7 cellular contexts compared by ENCODE assay signal in the genomic region with DNA sequence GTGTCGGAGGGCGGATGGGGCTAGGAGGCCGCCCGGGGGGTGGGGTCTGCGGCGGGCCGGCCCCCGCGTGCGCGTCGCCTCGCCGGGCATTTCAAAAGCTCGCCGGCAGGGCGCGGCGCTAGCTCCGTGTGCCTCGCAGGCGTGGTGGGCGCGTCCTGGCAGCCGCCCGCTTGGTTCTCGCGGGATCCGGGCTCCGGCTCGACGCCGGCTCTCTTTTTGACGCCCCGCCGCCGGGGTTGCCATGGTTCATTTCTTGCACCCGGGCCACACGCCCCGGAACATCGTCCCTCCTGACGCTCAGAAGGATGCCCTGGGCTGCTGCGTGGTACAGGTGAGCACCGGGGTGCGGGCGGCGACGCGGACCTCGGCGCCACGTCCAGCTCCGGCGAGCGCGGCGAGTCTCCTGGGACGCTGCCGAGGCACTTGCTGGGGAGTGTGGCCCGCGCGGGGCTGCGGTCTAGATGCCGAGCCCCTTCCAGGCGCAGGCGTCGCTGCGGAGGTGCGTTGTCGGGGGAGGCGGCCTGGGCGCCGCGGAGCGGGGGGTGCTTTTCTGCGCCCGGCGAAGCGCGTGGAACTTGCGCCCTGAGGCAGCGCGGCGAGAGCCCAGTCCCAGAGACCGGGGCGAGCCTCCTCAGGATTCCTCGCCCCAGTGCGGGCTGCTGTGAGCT. TPM values are rescaled to one million over a fixed set of nuclear protein-coding genes. Genes with fewer than 3 reads are reported as not detected.
A peak's percentile ranks its signal among the peaks of the same experiment; 100 is the strongest.
DNase-seq lines count a peak whose midpoint lies in the region; ATAC-seq, FAIRE-seq and TF ChIP-seq lines count a peak whose summit lies in the region.

Gene ZYG11A (plus strand): TSS at position 118 of the 668 bp plus-strand sequence. CDS start 124 bp downstream, at position 242.

- H2BK120ac ChIP-seq in H1 (replicated peaks; ENCODE audit: low read depth, low read length): no peak within 1 kb of the TSS

- H3K9me3 Mint-ChIP-seq in activated CD4-positive, alpha-beta memory T cell treated with anti-CD3 and anti-CD28 coated beads, Interleukin-2, amount 10 ng/mL, durations not matched to agents 7 days and 5 days: no peaks in the 10 kb centered on the region
- H3K9me3 Mint-ChIP-seq in naive B cell: peaks cover 0 to 2% (median 0%) of the 10 kb centered on the region in 7 donors

- TF ChIP-seq EP300 in H1 (IDR thresholded peaks at IDR 0.05; ENCODE audit: borderline replicate concordance in 1 of 2, low read depth in 2 of 2, low read length in 2 of 2): no peak; a peak in 1 of 3 replicates

- no peaks in the 10 kb centered on the region for H3K36me3 Mint-ChIP-seq in activated CD4-positive, alpha-beta memory T cell treated with anti-CD3 and anti-CD28 coated beads, Interleukin-2, amount 10 ng/mL, durations not matched to agents 7 days and 5 days (ENCODE audit: low read depth)
- no peaks in the 10 kb centered on the region for H3K36me3 Mint-ChIP-seq in naive B cell

- H3K4me2 ChIP-seq in H1 (ENCODE audit: insufficient read depth in 1 of 2, low read depth in 2 of 2, low read length in 2 of 2): peak within 1 kb of the TSS; percentile 83 to 91

- H2BK12ac ChIP-seq in H1 (ENCODE audit: low read depth, low read length): peak within 1 kb of the TSS; percentile 94

- peaks cover 0 to 2% (median under 1%) of the 10 kb centered on the region in 4 experiments; a peak in 4 of 7 replicates for H3K4me1 ChIP-seq in H1 (replicated peaks in 1 of 4; ENCODE audit: control insufficient read depth in 3 of 4, insufficient read depth in 4 of 4, low read length in 3 of 4)

- peak within 1 kb of the TSS; percentile 89 for H4K91ac ChIP-seq in H1 (replicated peaks; ENCODE audit: insufficient read length, low read length)

- H3K79me1 ChIP-seq in H1 (ENCODE audit: low read depth, low read length): no peaks in the 10 kb centered on the region

- H3K9ac ChIP-seq in H1 (replicated peaks in 1 of 4; ENCODE audit: extremely low read depth in 1 of 4, low read depth in 3 of 4, low read length in 3 of 4): peak within 1 kb of the TSS in 3 of 4 experiments; percentile 38 to 54 (median 40); a peak in 5 of 7 replicates

- H2BK15ac ChIP-seq in H1 (ENCODE audit: low read length): peak within 1 kb of the TSS; percentile 61; the same call in 1 of the 2 replicates

- H3K27me3 Mint-ChIP-seq in activated CD4-positive, alpha-beta memory T cell treated with anti-CD3 and anti-CD28 coated beads, Interleukin-2, amount 10 ng/mL, durations not matched to agents 7 days and 5 days: peaks cover 23% of the 10 kb centered on the region
- peaks cover 29 to 42% (median 29%) of the 10 kb centered on the region in 3 donors for H3K27me3 Mint-ChIP-seq in naive B cell

- H3K27me3 ChIP-seq in H1 (replicated peaks in 1 of 4; ENCODE audit: control insufficient read depth in 3 of 4, extremely low read depth in 1 of 4, insufficient read depth in 3 of 4, low read length in 3 of 4): peaks cover 11 to 26% (median 20%) of the 10 kb centered on the region in 4 experiments

- no peaks in the 10 kb centered on the region for H3K79me2 ChIP-seq in H1 (ENCODE audit: control insufficient read depth in 1 of 2, insufficient read depth in 2 of 2, low read length in 2 of 2)

- no peaks in the 10 kb centered on the region for H3K9me3 ChIP-seq in H1 (ENCODE audit: insufficient read depth in 2 of 2, low read depth in 1 of 2, low read length in 1 of 2)

- H3K4me3 ChIP-seq in H1 (ENCODE audit: extremely low read depth in 1 of 4, insufficient read depth in 2 of 4, low read depth in 3 of 4, low read length in 4 of 4): peak within 1 kb of the TSS; percentile 62 to 74 (median 68)

- no peak for FAIRE-seq in H1 (lab: Jason Lieb, UNC)

- H4K8ac ChIP-seq in H1 (ENCODE audit: extremely low read depth, insufficient read depth, low read length): peak within 1 kb of the TSS; percentile 80

- H3K4me3 Mint-ChIP-seq in activated CD4-positive, alpha-beta memory T cell treated with anti-CD3 and anti-CD28 coated beads, Interleukin-2, amount 10 ng/mL, durations not matched to agents 7 days and 5 days: peak within 1 kb of the TSS; percentile 63
- H3K4me3 Mint-ChIP-seq in naive B cell: peak within 1 kb of the TSS; percentile 48 to 91 (median 80)

- H3K27ac ChIP-seq in H1 (ENCODE audit: low read depth, low read length): no peak within 1 kb of the TSS

- H3K23ac ChIP-seq in H1 (ENCODE audit: insufficient read length): no peak within 1 kb of the TSS

- WGBS in H1 (ENCODE audit: extremely low coverage in 1 of 2, insufficient coverage in 1 of 2, insufficient read length in 1 of 2, insufficient replicate concordance in 2 of 2, low coverage in 1 of 2, low lambda C conversion rate in 2 of 2, missing lambda C conversion rate in 1 of 2), 2 experiments: 3% methylated on average over 62 of the region's 88 CpGs; no CpG with 5 or more reads in 1 of the 2 experiments

- H2AFZ ChIP-seq in H1 (ENCODE audit: low read length): peak within 1 kb of the TSS; percentile 25; the same call in 1 of the 2 replicates

- peaks cover 11% of the 10 kb centered on the region for H3K4me1 Mint-ChIP-seq in activated CD4-positive, alpha-beta memory T cell treated with anti-CD3 and anti-CD28 coated beads, Interleukin-2, amount 10 ng/mL, durations not matched to agents 7 days and 5 days
- peaks cover 0 to 9% (median 0%) of the 10 kb centered on the region in 3 donors for H3K4me1 Mint-ChIP-seq in naive B cell

- no peak within 1 kb of the TSS for H2AK5ac ChIP-seq in H1 (ENCODE audit: low read depth, low read length)

- POLR2A ChIA-PET in activated CD4-positive, alpha-beta memory T cell treated with anti-CD3 and anti-CD28 coated beads, Interleukin-2, amount 10 ng/mL, durations not matched to agents 7 days and 5 days (lab: Charles Lee): interaction anchor here (0.8 to 2.1 kb wide), 5 partner anchors 77 to 965 kb away, joined by 3 to 8 read pairs (median 4); partner anchors contain the start of genes ECHDC2 and GPX7
- POLR2A ChIA-PET in H1 (lab: Charles Lee; ENCODE audit: partially characterized antibody): interaction anchor here (0.9 to 3.7 kb wide), 8 partner anchors 9 to 438 kb away, joined by 3 to 15 read pairs (median 4); partner anchors contain the start of genes ORC1 and PRPF38A

- H3K36me3 ChIP-seq in H1 (ENCODE audit: control insufficient read depth in 2 of 4, insufficient read depth in 4 of 4, low read length in 3 of 4): no peaks in the 10 kb centered on the region

- CTCF ChIA-PET in activated CD4-positive, alpha-beta memory T cell treated with anti-CD3 and anti-CD28 coated beads, Interleukin-2, amount 10 ng/mL, durations not matched to agents 7 days and 5 days (lab: Charles Lee): interaction anchor here (0.7 to 1.7 kb wide), 9 partner anchors 12 to 911 kb away, joined by 3 to 12 read pairs (median 3); partner anchors contain the start of gene ECHDC2
- CTCF ChIA-PET in H1 (lab: Charles Lee; ENCODE audit: partially characterized antibody): interaction anchor here (1.0 to 2.7 kb wide), 6 partner anchors 10 to 113 kb away, joined by 3 to 9 read pairs (median 5); partner anchors contain the start of gene ECHDC2

- DNase-seq in NCI-H2227 treated with DMSO at 0.1 percent for 48 hours (lab: John Stamatoyannopoulos, UW) (peak; percentile 86), H1 (ENCODE audit: low read depth in 1 of 2, low spot score in 2 of 2) (peak; percentile 56 to 84), naive B cell (peak; percentile 65)
- peak; percentile 81 for DNase-seq in activated CD4-positive, alpha-beta memory T cell treated with anti-CD3 and anti-CD28 coated beads, Interleukin-2, amount 10 ng/mL, durations not matched to agents 7 days and 5 days
- DNase-seq in stimulated activated naive CD4-positive, alpha-beta T cell (lab: John Stamatoyannopoulos, UW): peak; percentile 25 to 73 (median 58)

- H4K5ac ChIP-seq in H1 (ENCODE audit: insufficient read length, low read depth, low read length): no peak within 1 kb of the TSS

- TF ChIP-seq CTCF in H1 (IDR thresholded peaks at IDR 0.05; ENCODE audit: control extremely low read depth in 1 of 3, insufficient read depth in 1 of 3, low read depth in 1 of 3, low read length in 3 of 3): peak in 1 of 3 experiments; percentile 11; a peak in 1 of 4 replicates

- no peak for TF ChIP-seq POLR2A in H1 (IDR thresholded peaks at IDR 0.05; ENCODE audit: control extremely low read depth in 1 of 2, low read depth in 2 of 2, low read length in 2 of 2)

- no peak within 1 kb of the TSS for H3K14ac ChIP-seq in H1 (ENCODE audit: insufficient read length)

- no peak within 1 kb of the TSS for H3K4ac ChIP-seq in H1 (replicated peaks; ENCODE audit: insufficient read length, low read depth, low read length)

- H2BK5ac ChIP-seq in H1 (ENCODE audit: low read depth, low read length): peak within 1 kb of the TSS; percentile 52; the same call in 1 of the 2 replicates

- H3K56ac ChIP-seq in H1 (replicated peaks; ENCODE audit: insufficient read length, low read depth, low read length): peak within 1 kb of the TSS; percentile 30

- TF ChIP-seq RAD21 in H1 (IDR thresholded peaks at IDR 0.05 in 1 of 2, conservative IDR thresholded peaks at IDR 0.05 in 1 of 2; ENCODE audit: low read depth in 2 of 2, low read length in 2 of 2): peak in 1 of 2 experiments; percentile 6; a peak in 1 of 4 replicates

- peak within 1 kb of the TSS; percentile 61; the same call in 1 of the 2 replicates for H2BK20ac ChIP-seq in H1 (ENCODE audit: low read length)

- no peak within 1 kb of the TSS for H3K27ac Mint-ChIP-seq in activated CD4-positive, alpha-beta memory T cell treated with anti-CD3 and anti-CD28 coated beads, Interleukin-2, amount 10 ng/mL, durations not matched to agents 7 days and 5 days
- H3K27ac Mint-ChIP-seq in naive B cell: no peak within 1 kb of the TSS

- H3K18ac ChIP-seq in H1 (ENCODE audit: extremely low read depth, low read length): peak within 1 kb of the TSS; percentile 95

- peaks cover 0 to 2% of the 10 kb centered on the region in 2 experiments for H4K20me1 ChIP-seq in H1 (replicated peaks in 1 of 2; ENCODE audit: control insufficient read depth in 1 of 2, insufficient read depth in 2 of 2, low read length in 2 of 2)

- ATAC-seq in GM18508 (IDR thresholded peaks at IDR 0.05; ENCODE audit: insufficient read depth, unreplicated experiment) (peak; percentile 74), HG03025 (IDR thresholded peaks at IDR 0.05; ENCODE audit: low FRiP score, unreplicated experiment) (peak; percentile 70), naive B cell (ENCODE audit: low read depth in 2 of 2) (peak; percentile 91 to 93)

- H3K23me2 ChIP-seq in H1 (ENCODE audit: low read depth, low read length): peaks cover 7% of the 10 kb centered on the region; the same call in 1 of the 2 replicates

RNA-seq across cellular contexts. Expression of gene ZYG11A, which starts in this region (rescaled TPM):
- total RNA-seq in activated CD4-positive, alpha-beta memory T cell treated with anti-CD3 and anti-CD28 coated beads, Interleukin-2, amount 10 ng/mL, durations not matched to agents 7 days and 5 days: under 1 TPM; 0.25 to 0.30 TPM
- total RNA-seq in H1 (2021; fragmentation: NEBNext Ultra II Directional; extraction: Animal tissue kit (Norgen Biotek cat#: 25700)): 2.1 and 2.6 TPM in 2 replicates
- 0.77 and 0.89 TPM in 2 replicates for polyA plus RNA-seq in H1 (2011; rRNA removed)
- polyA plus RNA-seq in H1 (2011; cell fraction: cytosol; rRNA removed): 1.0 TPM
- 2.1 TPM for polyA plus RNA-seq in H1 (2011; cell fraction: nucleus; rRNA removed)
- 0.98 to 1.1 TPM (median 1.0 TPM) in 4 replicates for polyA plus RNA-seq in H1 (2012, experiment 1 of 2)
- polyA plus RNA-seq in H1 (2012, experiment 2 of 2): 0.20 TPM
- 1.2 TPM for polyA plus RNA-seq in H1 (2013, experiment 1 of 2)
- 1.2 TPM for polyA plus RNA-seq in H1 (2013, experiment 2 of 2)
- polyA minus RNA-seq in H1 (2011; rRNA and poly(A)+ RNA removed): 4.3 and 5.1 TPM in 2 replicates
- polyA minus RNA-seq in H1 (2011; cell fraction: cytosol; rRNA and poly(A)+ RNA removed): 2.2 TPM
- 5.8 TPM for polyA minus RNA-seq in H1 (2011; cell fraction: nucleus; rRNA and poly(A)+ RNA removed)
- polyA plus RNA-seq in naive B cell (ENCODE audit: low read depth in 6 of 6): not detected

Comparison
In these comparisons a context has a peak if more than half of its experiments do, and no peak if none do; other contexts are left out.
1. Peak in DNase-seq in activated CD4-positive, alpha-beta memory T cell treated with anti-CD3 and anti-CD28 coated beads, Interleukin-2, amount 10 ng/mL, durations not matched to agents 7 days and 5 days; RNA of the gene not detected or under 1 TPM.
2. Peak in DNase-seq and ATAC-seq in naive B cell; RNA of the gene not detected or under 1 TPM.